1 cellular context compared by ENCODE assay signal in genomic region chr17:1684307-1685189, GRCh38.
A peak's percentile ranks its signal among the peaks of the same experiment; 100 is the strongest.
TF ChIP-seq lines count a peak whose summit lies in the region.

Gene PRPF8, minus strand, starts transcription at chr17:1684867. Its CDS starts 296 bp downstream, at chr17:1684571.

TF ChIP-seq in HepG2, 621 proteins besides CTCF, POLR2A, EP300 and RAD21 (continued from another document):
- no peak for TF ChIP-seq ELK4 (CRISPR knock-in tag; IDR thresholded peaks at IDR 0.05; ENCODE audit: borderline replicate concordance)
- no peak for TF ChIP-seq HMG20A (CRISPR knock-in tag; IDR thresholded peaks at IDR 0.05; ENCODE audit: borderline replicate concordance)
- TF ChIP-seq TGIF2 (CRISPR knock-in tag; IDR thresholded peaks at IDR 0.05): peak; percentile 77; the same call in 1 of the 2 replicates
- no peak for TF ChIP-seq ZNF550 (CRISPR knock-in tag; IDR thresholded peaks at IDR 0.05; ENCODE audit: borderline replicate concordance)
- TF ChIP-seq SOX6 (IDR thresholded peaks at IDR 0.05): no peak
- peak; percentile 44 for TF ChIP-seq SOX6 (CRISPR knock-in tag; IDR thresholded peaks at IDR 0.05)
- 0 out of 2 replicates have a peak, but pooled peaks have one; percentile 57 for TF ChIP-seq BRD4 (CRISPR knock-in tag; IDR thresholded peaks at IDR 0.05)
- TF ChIP-seq KLF11 (CRISPR knock-in tag; IDR thresholded peaks at IDR 0.05): no peak
- TF ChIP-seq RERE (CRISPR knock-in tag; IDR thresholded peaks at IDR 0.05; ENCODE audit: low read depth): no peak
- TF ChIP-seq SMAD3 (CRISPR knock-in tag; IDR thresholded peaks at IDR 0.05): 0 out of 2 replicates have a peak, but pooled peaks have one; percentile 25
- TF ChIP-seq ZNF776 (CRISPR knock-in tag; IDR thresholded peaks at IDR 0.05): no peak
- TF ChIP-seq ZNF275 (CRISPR knock-in tag; IDR thresholded peaks at IDR 0.05; ENCODE audit: borderline replicate concordance): no peak
- TF ChIP-seq HNF1A (IDR thresholded peaks at IDR 0.05; ENCODE audit: low read depth): no peak
- no peak for TF ChIP-seq HNF1A (CRISPR knock-in tag; IDR thresholded peaks at IDR 0.05; ENCODE audit: borderline replicate concordance)
- TF ChIP-seq PCBP2 (optimal IDR thresholded peaks at IDR 0.05; ENCODE audit: low read depth, low read length, poor library complexity, severe bottlenecking): no peak
- peak; percentile 58 for TF ChIP-seq CEBPG (CRISPR knock-in tag; IDR thresholded peaks at IDR 0.05)
- TF ChIP-seq ZHX1 (CRISPR knock-in tag; IDR thresholded peaks at IDR 0.05; ENCODE audit: low read depth): peak; percentile 85
- no peak for TF ChIP-seq ZNF749 (CRISPR knock-in tag; IDR thresholded peaks at IDR 0.05; ENCODE audit: borderline replicate concordance)
- no peak for TF ChIP-seq PHF21A (CRISPR knock-in tag; IDR thresholded peaks at IDR 0.05)
- no peak for TF ChIP-seq ZFP90 (CRISPR knock-in tag; IDR thresholded peaks at IDR 0.05; ENCODE audit: borderline replicate concordance)
TF ChIP-seq in HepG2: peak in this region for 228.
